Comparison of ENCODE assay signal across 8 cellular contexts in the genomic region with DNA sequence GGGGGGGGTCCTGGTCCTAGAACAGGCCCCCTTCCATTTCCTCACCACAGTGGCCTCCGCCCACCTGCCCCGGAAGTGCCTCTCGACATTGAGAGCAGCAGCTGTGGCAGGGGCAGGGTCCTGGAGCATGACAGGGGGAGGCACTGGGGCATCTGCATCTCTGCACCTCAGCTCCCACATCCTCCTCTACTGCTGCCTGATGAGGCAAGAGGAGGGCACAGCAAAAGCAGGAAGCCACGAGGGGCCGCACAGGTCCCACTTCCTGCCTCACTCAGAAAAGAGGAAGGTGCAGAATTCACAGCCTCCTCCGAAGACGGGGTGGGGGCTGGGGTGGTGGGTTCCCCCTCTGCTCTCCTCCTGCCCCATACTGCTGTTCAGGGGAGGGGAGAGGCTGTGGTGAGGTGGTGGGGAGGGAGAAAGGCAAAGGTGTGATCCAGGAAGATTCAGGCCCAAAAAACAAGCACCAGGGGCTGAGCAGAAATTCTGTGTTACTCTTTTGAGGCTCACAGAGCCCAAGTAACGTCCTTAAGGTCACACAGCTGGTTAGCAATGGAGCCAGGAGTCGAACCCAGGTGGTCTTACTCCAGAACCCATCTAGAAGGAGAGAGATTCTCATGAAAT. TPM values are rescaled to one million over a fixed set of nuclear protein-coding genes. Genes with fewer than 3 reads are reported as not detected.
A peak's percentile ranks its signal among the peaks of the same experiment; 100 is the strongest.
DNase-seq lines count a peak whose midpoint lies in the region; ATAC-seq, FAIRE-seq and TF ChIP-seq lines count a peak whose summit lies in the region.

No MANE protein-coding gene starts in this region.

- no peak for FAIRE-seq in H54 (lab: Jason Lieb, UNC)

- no peaks in the 10 kb centered on the region for H3K9me3 ChIP-seq in HUES48 (ENCODE audit: control insufficient read depth, insufficient read depth, low read length)

- peaks cover 65% of the 10 kb centered on the region for H3K4me1 Mint-ChIP-seq in endothelial cell (ENCODE audit: unreplicated experiment)

- H3K4me1 ChIP-seq in HUES48 (ENCODE audit: control insufficient read depth, insufficient read depth, low read length): peaks cover 45% of the 10 kb centered on the region

- no peak overlapping the region for H3K4me3 ChIP-seq in HUES48 (ENCODE audit: low read depth, low read length)

- peaks cover 32% of the 10 kb centered on the region for H3K36me3 Mint-ChIP-seq in endothelial cell (ENCODE audit: low read depth, unreplicated experiment)

- H3K9ac ChIP-seq in HUES48 (ENCODE audit: low read depth, low read length): no peak overlapping the region

- peak; percentile 90 for ATAC-seq in GM21360 (IDR thresholded peaks at IDR 0.05; ENCODE audit: unreplicated experiment)

- peaks cover 12% of the 10 kb centered on the region for H3K27me3 Mint-ChIP-seq in endothelial cell (ENCODE audit: unreplicated experiment)

- no peak overlapping the region for H3K4me3 Mint-ChIP-seq in endothelial cell (ENCODE audit: unreplicated experiment)

- peak overlapping the region; percentile 99 for H3K27ac Mint-ChIP-seq in endothelial cell (ENCODE audit: unreplicated experiment)

- DNase-seq in C1 segment of cervical spinal cord (lab: John Stamatoyannopoulos, UW): peak in 8 of 14 donors; percentile 28 to 63 (median 50)
- peak; percentile 84 for DNase-seq in activated CD4-positive, alpha-beta T cell treated with anti-CD3 and anti-CD28 coated beads for 48 hours
- peak; percentile 59 for DNase-seq in endothelial cell (ENCODE audit: low spot score)
- peak; percentile 64 to 67 for DNase-seq in stimulated activated CD4-positive, alpha-beta T cell treated with anti-CD3 and anti-CD28 coated beads, Interleukin-15, amount 100 ng/mL, for 48 hours (ENCODE audit: low read depth in 2 of 2)
- DNase-seq in H54 (ENCODE audit: insufficient read length, low spot score): no peak
- DNase-seq in NCI-H146 treated with DMSO at 0.1 percent for 48 hours (lab: John Stamatoyannopoulos, UW; ENCODE audit: unreplicated experiment): no peak

- H3K36me3 ChIP-seq in HUES48 (ENCODE audit: control insufficient read depth, insufficient read depth, low read length): peaks cover 23% of the 10 kb centered on the region

- H3K9me3 Mint-ChIP-seq in endothelial cell (ENCODE audit: unreplicated experiment): no peaks in the 10 kb centered on the region

- no peak for TF ChIP-seq POLR2A in H54 (IDR thresholded peaks at IDR 0.05; ENCODE audit: low read depth, low read length)

- peak overlapping the region; percentile 34 for H3K27ac ChIP-seq in HUES48 (ENCODE audit: low read depth, low read length)

- no peak for TF ChIP-seq CTCF in endothelial cell (IDR thresholded peaks at IDR 0.05; ENCODE audit: unreplicated experiment)

- H3K27me3 ChIP-seq in HUES48 (ENCODE audit: control insufficient read depth, insufficient read depth, low read length): no peaks in the 10 kb centered on the region

RNA-seq across cellular contexts. Expression of gene AKNA, which starts 14.7 kb away (rescaled TPM):
- 79.1 TPM for total RNA-seq in endothelial cell (ENCODE audit: unreplicated experiment)

RNA-seq across cellular contexts. Expression of gene ORM2, which starts 43.4 kb away (rescaled TPM):
- not detected for total RNA-seq in endothelial cell (ENCODE audit: unreplicated experiment)

RNA-seq across cellular contexts. Expression of gene ORM1, which starts 50.2 kb away (rescaled TPM):
- not detected for total RNA-seq in endothelial cell (ENCODE audit: unreplicated experiment)

Comparison
In these comparisons a context has a peak if more than half of its experiments do, and no peak if none do; other contexts are left out.
1. DNase-seq: peak in C1 segment of cervical spinal cord (8 of 14), activated CD4-positive, alpha-beta T cell treated with anti-CD3 and anti-CD28 coated beads for 48 hours (single experiment), endothelial cell (single experiment) and stimulated activated CD4-positive, alpha-beta T cell treated with anti-CD3 and anti-CD28 coated beads, Interleukin-15, amount 100 ng/mL, for 48 hours (2 of 2); none in H54 (single experiment) and NCI-H146 treated with DMSO at 0.1 percent for 48 hours (single experiment).